In genomic region chr21:17802568-17802967, GRCh38 we compare ENCODE assay signal across 17 cellular contexts. TPM values are rescaled to one million over a fixed set of nuclear protein-coding genes. Genes with fewer than 3 reads are reported as not detected.
A peak's percentile ranks its signal among the peaks of the same experiment; 100 is the strongest.
DNase-seq lines count a peak whose midpoint lies in the region; ATAC-seq and TF ChIP-seq lines count a peak whose summit lies in the region.
"Had no signal": no experiment of that assay in that cellular context is flagged by ENCODE, and none has a peak within 500 bp of the region (broad histone marks: within the 10 kb centered on the region; RNA-seq: fewer than 3 reads in every experiment).

No MANE protein-coding gene starts in this region.

- H3K4me3 Mint-ChIP-seq in activated naive CD8-positive, alpha-beta T cell treated with anti-CD3 and anti-CD28 coated beads for 36 hours: no peak overlapping the region
- H3K4me3 Mint-ChIP-seq in immature natural killer cell: no peak overlapping the region
- H3K4me3 Mint-ChIP-seq: WTC11 had no signal

- POLR2A ChIA-PET in AG04450 (lab: Yijun Ruan, JAX): no interaction called here

- H3K36me3 ChIP-seq in GM23248 (ENCODE audit: low read depth): no peaks in the 10 kb centered on the region

- no peak overlapping the region for H3K9ac ChIP-seq in GM23248

- peaks cover 43% of the 10 kb centered on the region for H3K4me1 Mint-ChIP-seq in activated naive CD8-positive, alpha-beta T cell treated with anti-CD3 and anti-CD28 coated beads for 36 hours
- H3K4me1 Mint-ChIP-seq in immature natural killer cell: peaks cover 39 to 84% of the 10 kb centered on the region in 2 donors
- H3K4me1 Mint-ChIP-seq: WTC11 had no signal

- TF ChIP-seq CTCF in AG04450 (IDR thresholded peaks at IDR 0.05; ENCODE audit: low read depth, low read length): no peak

- H3K27ac ChIP-seq in AG04450 (ENCODE audit: low read depth, low read length) (no peak overlapping the region), GM23248 (no peak overlapping the region)
- H3K27ac ChIP-seq: gastroesophageal sphincter, left lung had no signal

- H3K4me3 ChIP-seq in AG04450 (ENCODE audit: low read depth, low read length) (no peak overlapping the region), GM23248 (no peak overlapping the region)
- H3K4me3 ChIP-seq: gastroesophageal sphincter, left lung had no signal

- H3K4me2 ChIP-seq in GM23248 (ENCODE audit: unreplicated experiment): no peak overlapping the region

- H2AFZ ChIP-seq in GM23248: no peak overlapping the region

- H3K27me3 Mint-ChIP-seq in activated naive CD8-positive, alpha-beta T cell treated with anti-CD3 and anti-CD28 coated beads for 36 hours: no peaks in the 10 kb centered on the region
- H3K27me3 Mint-ChIP-seq in immature natural killer cell (ENCODE audit: low read depth in 3 of 3): no peaks in the 10 kb centered on the region

- no peak for ATAC-seq in GM18520 (IDR thresholded peaks at IDR 0.05; ENCODE audit: unreplicated experiment)
- ATAC-seq in GM21619 (IDR thresholded peaks at IDR 0.05; ENCODE audit: unreplicated experiment): no peak
- ATAC-seq in GM19467 (IDR thresholded peaks at IDR 0.05; ENCODE audit: unreplicated experiment): no peak
- ATAC-seq in GM21576 (IDR thresholded peaks at IDR 0.05; ENCODE audit: unreplicated experiment): no peak
- ATAC-seq: gastroesophageal sphincter, left lung, WTC11 had no signal

- 0 out of 2 replicates have a peak, but pooled peaks cover 3% of the 10 kb centered on the region for H3F3A ChIP-seq in GM23248 (ENCODE audit: insufficient read depth)

- H3K4me1 ChIP-seq in GM23248 (ENCODE audit: insufficient read depth): no peaks in the 10 kb centered on the region

- peak overlapping the region; percentile 49 for H3K27ac Mint-ChIP-seq in activated naive CD8-positive, alpha-beta T cell treated with anti-CD3 and anti-CD28 coated beads for 36 hours
- H3K27ac Mint-ChIP-seq in immature natural killer cell: peak overlapping the region in 5 of 6 donors; percentile 28 to 82 (median 71)
- H3K27ac Mint-ChIP-seq: WTC11 had no signal

- in situ Hi-C loops in GM23248 (cut with MboI): no loop called here

- H3K9me2 ChIP-seq in GM23248 (ENCODE audit: insufficient read depth): no peaks in the 10 kb centered on the region

- H3K9me3 ChIP-seq in AG04450 (ENCODE audit: control insufficient read depth, insufficient read depth, low read length) (no peaks in the 10 kb centered on the region), GM23248 (ENCODE audit: low read depth) (no peaks in the 10 kb centered on the region)
- H3K9me3 ChIP-seq: gastroesophageal sphincter had no signal

- no peaks in the 10 kb centered on the region for H3K79me2 ChIP-seq in GM23248 (ENCODE audit: insufficient read depth)

- CTCF ChIA-PET in AG04450 (lab: Charles Lee): no interaction called here

- H4K20me1 ChIP-seq in GM23248 (ENCODE audit: insufficient read depth): no peaks in the 10 kb centered on the region

- H3K9me3 Mint-ChIP-seq in activated naive CD8-positive, alpha-beta T cell treated with anti-CD3 and anti-CD28 coated beads for 36 hours: peaks cover 12% of the 10 kb centered on the region
- peaks cover 0 to 3% (median 2%) of the 10 kb centered on the region in 6 donors for H3K9me3 Mint-ChIP-seq in immature natural killer cell

- peaks cover 62% of the 10 kb centered on the region for H3K36me3 Mint-ChIP-seq in activated naive CD8-positive, alpha-beta T cell treated with anti-CD3 and anti-CD28 coated beads for 36 hours
- peaks cover 24 to 27% (median 24%) of the 10 kb centered on the region in 3 donors for H3K36me3 Mint-ChIP-seq in immature natural killer cell

- 50 to 54% methylated on average over 1 of the region's 1 CpG for WGBS in GM23248 (ENCODE audit: low coverage in 1 of 2, low lambda C conversion rate in 2 of 2, missing lambda C conversion rate in 2 of 2), 2 experiments

- peak; percentile 16 for DNase-seq in AG04450 (ENCODE audit: low read depth, low spot score)
- DNase-seq in GM23248: peak; percentile 38
- no peak for DNase-seq in activated naive CD8-positive, alpha-beta T cell treated with anti-CD3 and anti-CD28 coated beads for 36 hours
- no peak for DNase-seq in immature natural killer cell
- DNase-seq: activated gamma-delta T cell treated with Interleukin-2 at 50 U/mL for 16 hours; C1 segment of cervical spinal cord; left lung; NCI-H524 treated with DMSO at 0.1 percent for 48 hours; occipital lobe; stimulated activated CD4-positive, alpha-beta T cell treated with anti-CD3 and anti-CD28 coated beads, Interleukin-15, amount 100 ng/mL, for 24 hours; stimulated activated CD8-positive, alpha-beta memory T cell treated with anti-CD3 and anti-CD28 coated beads, Interleukin-4, amount 100 ng/mL, for 48 hours had no signal

- H3K27me3 ChIP-seq in AG04450 (ENCODE audit: control insufficient read depth, insufficient read depth, low read length) (no peaks in the 10 kb centered on the region), GM23248 (replicated peaks; ENCODE audit: insufficient read depth) (no peaks in the 10 kb centered on the region)
- H3K27me3 ChIP-seq: gastroesophageal sphincter, left lung had no signal

RNA-seq across cellular contexts. Expression of gene C21orf91, which starts 16.6 kb away (rescaled TPM):
- polyA plus RNA-seq in AG04450 (2011; rRNA removed) (11.2 and 17.5 TPM in 2 replicates), GM23248 (2016; fragmentation: Nextera tagmentation; extraction: Ambion mirVana) (4.4 and 4.9 TPM in 2 replicates), immature natural killer cell (10 to 100 TPM; 29.5 to 41.3 (median 39.6) TPM)
- 21.5 and 21.6 TPM in 2 replicates for polyA minus RNA-seq in AG04450 (2011; rRNA and poly(A)+ RNA removed)
- total RNA-seq in GM23248 (2014; rRNA removed; shearing (Covaris generic)): 2.5 and 3.7 TPM in 2 replicates
- total RNA-seq in activated naive CD8-positive, alpha-beta T cell treated with anti-CD3 and anti-CD28 coated beads for 36 hours: 10 to 100 TPM; 35.0 to 36.5 TPM

Comparison
In these comparisons a context has a peak if more than half of its experiments do, and no peak if none do; other contexts are left out.
1. DNase-seq: peak in AG04450 (single experiment) and GM23248 (single experiment); none in activated naive CD8-positive, alpha-beta T cell treated with anti-CD3 and anti-CD28 coated beads for 36 hours (single experiment) and immature natural killer cell (0 of 3).